Comparison of ENCODE assay signal across 13 cellular contexts in the genomic region with DNA sequence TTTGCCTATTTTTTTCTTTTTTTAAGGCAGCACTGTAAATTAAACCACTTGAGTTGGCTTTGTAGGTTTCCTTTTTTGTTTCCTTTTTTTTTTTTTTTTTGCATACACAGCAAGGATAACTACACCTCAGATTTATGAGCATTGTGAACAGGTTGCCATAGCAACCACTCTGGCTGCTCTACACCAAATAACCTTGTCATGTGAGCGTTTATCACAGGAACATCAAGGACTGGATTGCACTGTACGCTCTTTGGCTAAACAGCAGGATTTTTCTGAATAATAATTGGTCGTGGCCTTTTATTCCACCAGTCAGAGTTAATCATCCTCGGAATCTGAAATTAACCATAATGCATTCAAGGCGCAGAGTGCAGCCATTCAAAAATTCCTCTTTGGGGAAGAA.
DNase-seq lines count a peak whose midpoint lies in the region; ATAC-seq and TF ChIP-seq lines count a peak whose summit lies in the region.
"Had no signal": no experiment of that assay in that cellular context is flagged by ENCODE, and none has a peak within 500 bp of the region (broad histone marks: within the 10 kb centered on the region; RNA-seq: fewer than 3 reads in every experiment).

No MANE protein-coding gene starts in this region.

- intact Hi-C loops in adrenal gland (cut with DNase I): no loop called here
- intact Hi-C loops in mucosa of descending colon (cut with DNase I, micrococcal nuclease): no loop called here

- no peaks in the 10 kb centered on the region for H3K36me3 ChIP-seq in adrenal gland (replicated peaks in 1 of 2)
- no peaks in the 10 kb centered on the region for H3K36me3 ChIP-seq in mucosa of descending colon (ENCODE audit: low read depth)

- ATAC-seq in mucosa of descending colon (peak; percentile 85), HG02981 (IDR thresholded peaks at IDR 0.05; ENCODE audit: unreplicated experiment) (no peak), GM21381 (IDR thresholded peaks at IDR 0.05; ENCODE audit: unreplicated experiment) (no peak)
- ATAC-seq: stimulated activated naive CD8-positive, alpha-beta T cell treated with anti-CD3 and anti-CD28 coated beads, Interleukin-15, amount 100 ng/mL, for 72 hours had no signal

- TF ChIP-seq CTCF in adrenal gland (IDR thresholded peaks at IDR 0.05) (no peak), mucosa of descending colon (IDR thresholded peaks at IDR 0.05) (no peak)

- H3K4me3 ChIP-seq in adrenal gland (no peak overlapping the region), mucosa of descending colon (no peak overlapping the region)

- peaks cover 0 to 12% of the 10 kb centered on the region in 2 donors for H3K4me1 ChIP-seq in adrenal gland (replicated peaks in 1 of 2)
- H3K4me1 ChIP-seq in mucosa of descending colon (ENCODE audit: low read depth): no peaks in the 10 kb centered on the region

- H3K9me3 ChIP-seq in adrenal gland (replicated peaks in 1 of 3) (no peaks in the 10 kb centered on the region), mucosa of descending colon (no peaks in the 10 kb centered on the region)

- 21 to 39% (median 29%) methylated on average over 5 of the region's 5 CpGs for WGBS in adrenal gland, 4 donors

- DNase-seq in DMS53 treated with DMSO at 0.1 percent for 48 hours (lab: John Stamatoyannopoulos, UW; ENCODE audit: unreplicated experiment) (peak; percentile 44), NCI-H187 (lab: John Stamatoyannopoulos, UW) (peak; percentile 66 to 67), adrenal gland (peak; percentile 76 to 94 (median 84)), mucosa of descending colon (peak in 1 of 3 donors; percentile 62), amniotic stem cell (lab: John Stamatoyannopoulos, UW) (no peak), H4 (ENCODE audit: low spot score) (no peak)
- DNase-seq: activated CD8-positive, alpha-beta memory T cell treated with anti-CD3 and anti-CD28 coated beads for 24 hours; CD4-positive, CD25-positive, alpha-beta regulatory T cell; NK-92 treated with Interleukin-12 subunit alpha and Interleukin-12 subunit beta, amount 100 ng/mL, for 24 hours; stimulated activated CD4-positive, alpha-beta T cell treated with anti-CD3 and anti-CD28 coated beads, Interleukin-1b, Interleukin-23, amount 100 ng/mL, for 48 hours; stimulated activated naive CD8-positive, alpha-beta T cell treated with anti-CD3 and anti-CD28 coated beads, Interleukin-15, amount 100 ng/mL, for 72 hours had no signal

- H3K27ac ChIP-seq in adrenal gland: peak overlapping the region in 1 of 5 donors; percentile 19

- no peak for TF ChIP-seq POLR2A in adrenal gland (IDR thresholded peaks at IDR 0.05)

- no peaks in the 10 kb centered on the region for H3K27me3 ChIP-seq in adrenal gland

Comparison
In these comparisons a context has a peak if more than half of its experiments do, and no peak if none do; other contexts are left out.
1. DNase-seq: peak in DMS53 treated with DMSO at 0.1 percent for 48 hours (single experiment), NCI-H187 (2 of 2) and adrenal gland (7 of 7); none in amniotic stem cell (single experiment) and H4 (single experiment).